ENCODE assay signal across 26 cellular contexts in the genomic region with DNA sequence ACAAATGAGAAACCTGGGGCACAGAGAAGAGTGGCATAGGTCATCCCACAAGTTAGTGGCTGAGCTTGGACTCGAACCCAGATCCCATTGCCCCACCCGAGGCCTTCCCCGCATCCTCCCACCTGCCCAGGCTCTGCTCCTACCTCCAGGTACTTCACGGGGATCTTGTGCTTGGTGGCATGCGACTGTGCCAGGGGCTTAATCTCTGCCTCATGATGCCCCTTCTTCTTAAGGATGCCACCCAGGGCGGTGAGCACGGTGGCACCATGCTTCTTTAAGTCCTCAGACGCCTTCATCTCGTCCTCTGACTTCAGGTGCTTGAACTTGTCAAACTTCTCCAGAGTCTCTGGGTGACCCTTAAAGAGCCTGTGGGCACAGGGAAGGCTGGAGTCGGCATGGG. TPM values are rescaled to one million over a fixed set of nuclear protein-coding genes. Genes with fewer than 3 reads are reported as not detected.
DNase-seq lines count a peak whose midpoint lies in the region; ATAC-seq and TF ChIP-seq lines count a peak whose summit lies in the region.
"Had no signal": no experiment of that assay in that cellular context is flagged by ENCODE, and none has a peak within 500 bp of the region (broad histone marks: within the 10 kb centered on the region; RNA-seq: fewer than 3 reads in every experiment).

No MANE protein-coding gene starts in this region.

- H3K4me2 ChIP-seq in PC-9 (no peak overlapping the region), neural progenitor cell (no peak overlapping the region)

- no peak overlapping the region for H3K27ac Mint-ChIP-seq in neural progenitor cell

- H4K20me1 ChIP-seq in PC-9 (ENCODE audit: insufficient read depth): no peaks in the 10 kb centered on the region
- no peaks in the 10 kb centered on the region for H4K20me1 ChIP-seq in neural progenitor cell (ENCODE audit: low read depth)

- intact Hi-C loops in right cardiac atrium (cut with DNase I) (no loop called here), left ventricle myocardium superior (cut with micrococcal nuclease) (no loop called here), PC-9 (cut with micrococcal nuclease; ENCODE audit: unreplicated experiment) (no loop called here)

- H2AFZ ChIP-seq in PC-9: no peak overlapping the region
- H2AFZ ChIP-seq in neural progenitor cell (replicated peaks): no peak overlapping the region

- H3K27ac ChIP-seq in right cardiac atrium (ENCODE audit: low read length) (peak overlapping the region; percentile 81), PC-9 (peak overlapping the region; percentile 79; the same call in 1 of the 2 replicates), neural progenitor cell (no peak overlapping the region)
- H3K27ac ChIP-seq: SK-N-MC had no signal

- CTCF ChIA-PET in PC-9 (lab: Charles Lee): no interaction called here

- TF ChIP-seq CTCF in PC-9 (conservative IDR thresholded peaks at IDR 0.05) (no peak), neural progenitor cell (IDR thresholded peaks at IDR 0.05) (no peak)

- 82% methylated on average over 10 of the region's 10 CpGs for WGBS in right cardiac atrium

- ATAC-seq in right cardiac atrium (no peak), left ventricle myocardium superior (no peak), GM21390 (IDR thresholded peaks at IDR 0.05; ENCODE audit: unreplicated experiment) (no peak)
- ATAC-seq: HCT116, PC-3 had no signal

- H3K9me2 ChIP-seq in PC-9 (ENCODE audit: insufficient read depth): no peaks in the 10 kb centered on the region

- H3K36me3 ChIP-seq in PC-9 (ENCODE audit: low read depth) (no peaks in the 10 kb centered on the region), neural progenitor cell (no peaks in the 10 kb centered on the region)

- no peak overlapping the region for H3K9ac ChIP-seq in neural progenitor cell

- H3K9me3 Mint-ChIP-seq in neural progenitor cell: no peaks in the 10 kb centered on the region

- H3K4me1 ChIP-seq in right cardiac atrium (ENCODE audit: control insufficient read depth, insufficient read depth, low read length) (peaks cover 7% of the 10 kb centered on the region), PC-9 (replicated peaks; ENCODE audit: insufficient read depth) (peaks cover 51% of the 10 kb centered on the region), neural progenitor cell (no peaks in the 10 kb centered on the region)

- no TSS peak for BruUV-seq in PC-9 (replicated peaks; lab: Mats Ljungman, UMichigan)

- no peak overlapping the region for H3K4me3 ChIP-seq in right cardiac atrium (ENCODE audit: low read length)
- H3K4me3 ChIP-seq in PC-9: no peak overlapping the region
- H3K4me3 ChIP-seq in neural progenitor cell: no peak overlapping the region
- H3K4me3 ChIP-seq: SK-N-MC had no signal

- H3K36me3 Mint-ChIP-seq in neural progenitor cell: no peaks in the 10 kb centered on the region

- H3K79me2 ChIP-seq in PC-9 (ENCODE audit: low read depth) (no peaks in the 10 kb centered on the region), neural progenitor cell (ENCODE audit: low read depth) (no peaks in the 10 kb centered on the region)

- peaks cover 9% of the 10 kb centered on the region for H3K27me3 Mint-ChIP-seq in neural progenitor cell (ENCODE audit: insufficient read depth, low read depth)

- H3K4me3 Mint-ChIP-seq in neural progenitor cell: peak overlapping the region; percentile 52

- H3K9me3 ChIP-seq in right cardiac atrium (ENCODE audit: control insufficient read depth, low read length): no peaks in the 10 kb centered on the region
- H3K9me3 ChIP-seq in PC-9 (ENCODE audit: insufficient read depth, low read depth): no peaks in the 10 kb centered on the region
- no peaks in the 10 kb centered on the region for H3K9me3 ChIP-seq in neural progenitor cell (ENCODE audit: low read depth)

- peak in 1 of 3 donors; percentile 56 for DNase-seq in right cardiac atrium
- DNase-seq in left ventricle myocardium superior: no peak
- DNase-seq in PC-9: no peak
- no peak for DNase-seq in neural progenitor cell (ENCODE audit: low spot score)
- DNase-seq in NCI-H345 (lab: John Stamatoyannopoulos, UW): no peak
- no peak for DNase-seq in NCI-H1694 treated with DMSO at 0.1 percent for 48 hours (lab: John Stamatoyannopoulos, UW)
- DNase-seq: Calu3, DMS79 treated with DMSO at 0.1 percent for 48 hours, GF-D8, IMR-90, KG1, MM.1S, NCI-H1048, NCI-H1417, NCI-H1694, NCI-H2081, NCI-H2227 treated with DMSO at 0.1 percent for 48 hours, NCI-H510A, PC-3, RPMI8226, SIG-M5, SW 1271 had no signal

- H3F3A ChIP-seq in PC-9 (ENCODE audit: insufficient read depth, low read depth) (peaks cover 44% of the 10 kb centered on the region), neural progenitor cell (ENCODE audit: low read depth) (no peaks in the 10 kb centered on the region)

- POLR2A ChIA-PET in PC-9 (lab: Charles Lee; ENCODE audit: unreplicated experiment): no interaction called here

- H3K4me1 Mint-ChIP-seq in neural progenitor cell: peaks cover 8% of the 10 kb centered on the region

- H3K27me3 ChIP-seq in right cardiac atrium (ENCODE audit: control insufficient read depth, insufficient read depth) (no peaks in the 10 kb centered on the region), PC-9 (ENCODE audit: insufficient read depth, low read depth) (no peaks in the 10 kb centered on the region), neural progenitor cell (no peaks in the 10 kb centered on the region)

RNA-seq across cellular contexts. Expression of gene MB, which starts 6.4 kb away (rescaled TPM):
- total RNA-seq in right cardiac atrium: over 10,000 TPM in 3 of 4 donors, 1,000 to 10,000 TPM in 1; 7,621 to 11,301 (median 10,496) TPM
- polyA plus RNA-seq in right cardiac atrium: 14,884 TPM
- 17,299 TPM for total RNA-seq in left ventricle myocardium superior
- total RNA-seq in PC-9 (2021): 5.0 and 5.8 TPM in 2 replicates
- 0.53 TPM in 1 of 2 replicates, not detected in the other for total RNA-seq in neural progenitor cell (ENCODE audit: low replicate concordance)
- total RNA-seq: Calu3, H4, IMR-90 had no signal
- polyA plus RNA-seq: IMR-90 had no signal

RNA-seq across cellular contexts. Expression of gene APOL6, which starts 37.5 kb away (rescaled TPM):
- total RNA-seq in right cardiac atrium: 10 to 100 TPM in 2 of 4 donors, 1 to 10 TPM in 2; 6.8 to 13.3 (median 10.8) TPM
- polyA plus RNA-seq in right cardiac atrium: 4.2 TPM
- total RNA-seq in left ventricle myocardium superior: 5.2 TPM
- 16.7 and 18.6 TPM in 2 replicates for total RNA-seq in PC-9 (2021)
- 0.03 TPM in 1 of 2 replicates, not detected in the other for total RNA-seq in neural progenitor cell (ENCODE audit: low replicate concordance)

Comparison
In these comparisons a context has a peak if more than half of its experiments do, and no peak if none do; other contexts are left out.
1. RNA of gene MB, which starts 6.4 kb away (total RNA-seq): 17,299 TPM in left ventricle myocardium superior (single experiment) and 7,621 to 11,301 TPM in right cardiac atrium; 5.0 to 5.8 TPM in PC-9 and 0.53 TPM in neural progenitor cell; every median in the first group is over 1,000 times any median in the second.